ENCODE assay signal across 8 cellular contexts in the genomic region with DNA sequence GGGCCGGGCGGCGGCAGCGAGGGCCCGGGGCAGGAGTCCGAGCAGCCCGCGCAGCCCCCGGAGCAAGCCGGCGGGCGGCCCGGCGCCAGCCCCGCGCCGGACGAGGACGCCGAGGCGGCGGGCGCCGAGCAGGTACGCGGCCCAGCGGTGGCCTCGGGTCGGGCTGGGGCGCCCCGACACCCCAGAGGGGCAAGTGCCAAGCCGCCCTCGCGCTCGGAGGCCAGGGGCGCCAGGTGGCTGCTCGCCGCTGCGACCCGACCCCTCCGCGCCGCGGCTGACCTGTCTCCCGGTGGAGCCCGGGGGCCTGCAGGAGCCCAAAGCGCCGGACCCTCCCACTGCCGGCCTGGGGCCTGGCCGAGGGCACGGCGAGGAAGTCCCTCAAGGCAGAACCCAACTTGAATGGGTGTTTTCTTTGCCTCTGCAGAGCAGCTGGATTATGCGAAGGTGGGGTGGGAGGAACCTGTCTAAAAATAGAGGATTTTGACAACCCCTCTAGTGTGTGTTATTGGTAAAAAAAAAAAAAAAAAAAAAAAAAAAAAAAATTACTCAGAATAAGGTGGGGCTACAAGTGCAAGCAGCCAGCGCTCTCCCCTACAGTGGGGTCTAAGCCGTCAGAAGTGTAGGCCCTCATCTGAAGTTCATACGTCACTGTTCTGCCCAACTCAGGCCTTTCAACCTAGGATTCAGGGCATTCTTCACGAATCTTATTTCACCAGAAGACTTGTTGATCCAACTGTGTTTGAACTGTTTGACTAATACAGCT. TPM values are rescaled to one million over a fixed set of nuclear protein-coding genes. Genes with fewer than 3 reads are reported as not detected.
DNase-seq lines count a peak whose midpoint lies in the region; ATAC-seq, FAIRE-seq and TF ChIP-seq lines count a peak whose summit lies in the region.

No MANE protein-coding gene starts in this region.

- intact Hi-C loops in thyroid gland (cut with DNase I): no loop called here

- no peak for TF ChIP-seq POLR2A in thyroid gland (IDR thresholded peaks at IDR 0.05)

- peak overlapping the region; percentile 61 for H3K4me3 ChIP-seq in HL-60 (replicated peaks; ENCODE audit: insufficient read depth, low read length)
- H3K4me3 ChIP-seq in thyroid gland (replicated peaks in 1 of 3): peak overlapping the region in 2 of 3 donors; percentile 53 to 68

- no peaks in the 10 kb centered on the region for H3K36me3 ChIP-seq in thyroid gland

- 8 to 10% methylated on average over 8 to 11 of the region's 57 CpGs for WGBS in thyroid gland, 2 donors

- no peak for FAIRE-seq in HTR-8/SVneo (lab: Jason Lieb, UNC)

- ATAC-seq in GM21390 (IDR thresholded peaks at IDR 0.05; ENCODE audit: unreplicated experiment): peak; percentile 30

- H3K27me3 ChIP-seq in HL-60 (ENCODE audit: insufficient read depth, poor library complexity, severe bottlenecking) (no peaks in the 10 kb centered on the region), thyroid gland (no peaks in the 10 kb centered on the region)

- H3K27ac ChIP-seq in HL-60 (replicated peaks) (peak overlapping the region; percentile 42), thyroid gland (peak overlapping the region in 2 of 3 donors; percentile 61 to 95)

- H3K4me1 ChIP-seq in thyroid gland: peaks cover 0 to 14% of the 10 kb centered on the region in 2 donors

- peak; percentile 39 for DNase-seq in ELF-1 (ENCODE audit: low read depth, low spot score)
- DNase-seq in HL-60 (ENCODE audit: low read depth in 1 of 2, low spot score in 1 of 2): peak in 1 of 2 experiments; percentile 16
- peak; percentile 32 for DNase-seq in UCSD-AML1 (lab: John Stamatoyannopoulos, UW; ENCODE audit: unreplicated experiment)
- DNase-seq in ecto neural progenitor cell (ENCODE audit: low spot score): peak; percentile 67
- DNase-seq in medulla oblongata (ENCODE audit: extremely low spot score): peak; percentile 56
- DNase-seq in thyroid gland: peak; percentile 38 to 45
- no peak for DNase-seq in HTR-8/SVneo (ENCODE audit: insufficient read length, low spot score)

- no peaks in the 10 kb centered on the region for H3K9me3 ChIP-seq in thyroid gland

- TF ChIP-seq CTCF in HL-60 (IDR thresholded peaks at IDR 0.05; ENCODE audit: insufficient read depth, low read length) (no peak), thyroid gland (IDR thresholded peaks at IDR 0.05) (no peak)

RNA-seq across cellular contexts. Expression of a gene that starts 0.6 kb away (rescaled TPM):
- total RNA-seq in thyroid gland: 10 to 100 TPM; 12.1 to 27.3 (median 18.0) TPM
